Comparison of ENCODE assay signal across 30 cellular contexts in the genomic region with DNA sequence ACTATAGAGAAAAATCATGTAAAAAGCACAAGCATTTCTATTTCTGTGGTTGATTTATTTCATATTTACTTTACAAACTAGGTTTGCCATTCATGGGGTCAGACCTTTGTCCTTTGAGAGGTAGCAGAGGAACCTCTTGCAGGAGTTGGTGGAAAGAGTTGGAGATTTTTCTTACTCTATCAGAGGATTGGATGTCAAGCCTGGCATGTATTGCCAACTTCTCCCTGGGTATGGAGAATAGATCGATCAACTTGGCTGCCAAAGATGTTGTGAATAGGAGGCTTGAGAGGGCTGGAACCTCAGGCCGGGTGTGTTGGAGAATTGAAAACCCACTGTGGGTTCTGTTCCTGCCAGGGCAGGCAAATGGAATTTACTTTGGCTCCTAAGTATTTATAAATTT.
"Had no signal": no experiment of that assay in that cellular context is flagged by ENCODE, and none has a peak within 500 bp of the region (broad histone marks: within the 10 kb centered on the region; RNA-seq: fewer than 3 reads in every experiment).

No MANE protein-coding gene starts in this region.

- H3K27me3 Mint-ChIP-seq: activated CD4-positive, alpha-beta T cell treated with anti-CD3 and anti-CD28 coated beads for 36 hours; natural killer cell treated with Interleukin-12 subunit alpha and Interleukin-12 subunit beta and Interleukin-15 and Interleukin-18, amount 100 ng/mL, for 72 hours; stimulated activated memory B cell treated with anti-CD40 and anti-IgM and Interleukin-4, amounts not matched to agents 10 μg/mL and 1 μg/mL and 100 μg/mL, for 72 hours; stimulated activated naive CD8-positive, alpha-beta T cell treated with anti-CD3 and anti-CD28 coated beads, Interleukin-15, amount 100 ng/mL, for 72 hours; T-cell had no signal

- H3K27ac ChIP-seq: brain microvascular endothelial cell, left lung, thyroid gland, upper lobe of left lung had no signal

- DNase-seq: activated CD4-positive, alpha-beta T cell treated with anti-CD3 and anti-CD28 coated beads for 36 hours; activated CD4-positive, CD25-positive, alpha-beta regulatory T cell; activated CD8-positive, alpha-beta T cell treated with anti-CD3 and anti-CD28 coated beads, Interleukin-2, amount 10 ng/mL, durations not matched to agents 7 days and 5 days; activated naive CD4-positive, alpha-beta T cell; activated T-cell treated with anti-CD3 and anti-CD28 coated beads for 4 hours; activated T-cell treated with anti-CD3 and anti-CD28 coated beads, Interleukin-2, amount 50 U/mL, for 72 hours; anterior cingulate cortex; brain microvascular endothelial cell; central memory CD4-positive, alpha-beta T cell; foreskin melanocyte; heart right ventricle; kidney glomerular epithelial cell; left lung; mucosa of descending colon; stimulated activated CD4-positive, alpha-beta T cell treated with anti-CD3 and anti-CD28 coated beads, Interleukin-1b, Interleukin-23, amount 100 ng/mL, for 48 hours; stimulated activated CD4-positive, alpha-beta T cell treated with anti-CD3 and anti-CD28 coated beads, Interleukin-4, amount 100 ng/mL, for 4 hours; stimulated activated CD8-positive, alpha-beta memory T cell treated with anti-CD3 and anti-CD28 coated beads, Interleukin-4, amount 100 ng/mL, for 48 hours; stimulated activated naive CD8-positive, alpha-beta T cell treated with anti-CD3 and anti-CD28 coated beads, Interleukin-15, amount 100 ng/mL, for 72 hours; substantia nigra; T-cell; thyroid gland; upper lobe of left lung had no signal

- H3K27ac Mint-ChIP-seq: activated CD4-positive, alpha-beta T cell treated with anti-CD3 and anti-CD28 coated beads for 36 hours; activated CD8-positive, alpha-beta T cell treated with anti-CD3 and anti-CD28 coated beads, Interleukin-2, amount 10 ng/mL, durations not matched to agents 7 days and 5 days; activated naive CD4-positive, alpha-beta T cell treated with anti-CD3 and anti-CD28 coated beads, Interleukin-2, amount 50 U/mL, for 72 hours; activated T-cell treated with anti-CD3 and anti-CD28 coated beads, Interleukin-2, amount 50 U/mL, for 72 hours; T-helper 2 cell treated with Interferon-gamma antibody and Interleukin-4, amounts not matched to agents 5 μg/mL and 100 μg/mL, for 36 hours had no signal

- H3K4me2 ChIP-seq: smooth muscle cell had no signal

- FAIRE-seq: endothelial cell of umbilical vein had no signal

- H3K36me3 Mint-ChIP-seq: natural killer cell treated with Interleukin-12 subunit alpha and Interleukin-12 subunit beta and Interleukin-15 and Interleukin-18, amount 100 ng/mL, for 72 hours had no signal

- H3K27me3 ChIP-seq: brain microvascular endothelial cell, heart right ventricle, left lung, thyroid gland, upper lobe of left lung had no signal

- H3K9me3 Mint-ChIP-seq: activated naive CD4-positive, alpha-beta T cell treated with anti-CD3 and anti-CD28 coated beads, Interleukin-2, amount 50 U/mL, for 72 hours; activated T-cell treated with anti-CD3 and anti-CD28 coated beads, Interleukin-2, amount 50 U/mL, for 72 hours; natural killer cell treated with Interleukin-12 subunit alpha and Interleukin-12 subunit beta and Interleukin-15 and Interleukin-18, amount 100 ng/mL, for 72 hours; stimulated activated memory B cell treated with anti-CD40 and anti-IgM and Interleukin-4, amounts not matched to agents 10 μg/mL and 1 μg/mL and 100 μg/mL, for 72 hours; stimulated activated naive CD8-positive, alpha-beta T cell treated with anti-CD3 and anti-CD28 coated beads, Interleukin-15, amount 100 ng/mL, for 72 hours; T-cell; T-helper 2 cell treated with Interferon-gamma antibody and Interleukin-4, amounts not matched to agents 5 μg/mL and 100 μg/mL, for 36 hours had no signal

- H3K4me3 Mint-ChIP-seq: activated CD4-positive, alpha-beta T cell treated with anti-CD3 and anti-CD28 coated beads for 36 hours; activated CD8-positive, alpha-beta T cell treated with anti-CD3 and anti-CD28 coated beads, Interleukin-2, amount 10 ng/mL, durations not matched to agents 7 days and 5 days; activated T-cell treated with anti-CD3 and anti-CD28 coated beads, Interleukin-2, amount 50 U/mL, for 72 hours; natural killer cell treated with Interleukin-12 subunit alpha and Interleukin-12 subunit beta and Interleukin-15 and Interleukin-18, amount 100 ng/mL, for 72 hours; stimulated activated memory B cell treated with anti-CD40 and anti-IgM and Interleukin-4, amounts not matched to agents 10 μg/mL and 1 μg/mL and 100 μg/mL, for 72 hours; stimulated activated naive CD8-positive, alpha-beta T cell treated with anti-CD3 and anti-CD28 coated beads, Interleukin-15, amount 100 ng/mL, for 72 hours; T-cell; T-helper 2 cell treated with Interferon-gamma antibody and Interleukin-4, amounts not matched to agents 5 μg/mL and 100 μg/mL, for 36 hours had no signal

- H3K4me3 ChIP-seq: heart right ventricle, left lung, lung, mucosa of descending colon, prostate gland, smooth muscle cell, thyroid gland, upper lobe of left lung had no signal

- H3K9me3 ChIP-seq: heart right ventricle, left lung, mucosa of descending colon, prostate gland, thyroid gland, upper lobe of left lung had no signal

- H3K36me3 ChIP-seq: brain microvascular endothelial cell, left lung, prostate gland, upper lobe of left lung had no signal

- ATAC-seq: activated CD4-positive, alpha-beta T cell treated with anti-CD3 and anti-CD28 coated beads for 36 hours; activated CD8-positive, alpha-beta T cell treated with anti-CD3 and anti-CD28 coated beads, Interleukin-2, amount 10 ng/mL, durations not matched to agents 7 days and 5 days; activated naive CD4-positive, alpha-beta T cell treated with anti-CD3 and anti-CD28 coated beads, Interleukin-2, amount 50 U/mL, for 72 hours; activated T-cell treated with anti-CD3 and anti-CD28 coated beads, Interleukin-2, amount 50 U/mL, for 72 hours; heart right ventricle; left lung; mucosa of descending colon; natural killer cell treated with Interleukin-12 subunit alpha and Interleukin-12 subunit beta and Interleukin-15 and Interleukin-18, amount 100 ng/mL, for 72 hours; stimulated activated memory B cell treated with anti-CD40 and anti-IgM and Interleukin-4, amounts not matched to agents 10 μg/mL and 1 μg/mL and 100 μg/mL, for 72 hours; stimulated activated naive CD8-positive, alpha-beta T cell treated with anti-CD3 and anti-CD28 coated beads, Interleukin-15, amount 100 ng/mL, for 72 hours; T-cell had no signal
